Comparison of ENCODE assay signal across 20 cellular contexts in genomic region chrX:108299704-108300103, GRCh38.
A peak's percentile ranks its signal among the peaks of the same experiment; 100 is the strongest.
DNase-seq lines count a peak whose midpoint lies in the region; ATAC-seq, FAIRE-seq and TF ChIP-seq lines count a peak whose summit lies in the region.
"Had no signal": no experiment of that assay in that cellular context is flagged by ENCODE, and none has a peak within 500 bp of the region (broad histone marks: within the 10 kb centered on the region; RNA-seq: fewer than 3 reads in every experiment).

No MANE protein-coding gene starts in this region.

- no peak for TF ChIP-seq POLR2A in GM12892 (IDR thresholded peaks at IDR 0.05; ENCODE audit: low read depth, low read length)

- H3K27me3 Mint-ChIP-seq in nephron progenitor cell (ENCODE audit: low read depth, poor library complexity) = no peaks in the 10 kb centered on the region
- H3K27me3 Mint-ChIP-seq: CD4-positive, alpha-beta T cell had no signal

- no peaks in the 10 kb centered on the region for H3K9me3 ChIP-seq in RWPE2 (ENCODE audit: severe bottlenecking)
- H3K9me3 ChIP-seq: adrenal gland, neutrophil had no signal

- H3K36me3 Mint-ChIP-seq in nephron progenitor cell (ENCODE audit: low read depth) = no peaks in the 10 kb centered on the region

- TF ChIP-seq CTCF in RWPE2 (IDR thresholded peaks at IDR 0.05; ENCODE audit: poor library complexity, severe bottlenecking) (no peak), nephron progenitor cell (IDR thresholded peaks at IDR 0.05) (no peak), foreskin fibroblast (IDR thresholded peaks at IDR 0.05; ENCODE audit: low read depth, low read length) (no peak)

- H3K4me1 ChIP-seq in RWPE2 (ENCODE audit: insufficient read depth, poor library complexity, severe bottlenecking) = peaks cover 17% of the 10 kb centered on the region
- H3K4me1 ChIP-seq: adrenal gland had no signal

- H3K4me3 Mint-ChIP-seq in nephron progenitor cell = no peak overlapping the region
- H3K4me3 Mint-ChIP-seq: CD4-positive, alpha-beta T cell had no signal

- no peaks in the 10 kb centered on the region for H3K27me3 ChIP-seq in RWPE2 (ENCODE audit: insufficient read depth, poor library complexity, severe bottlenecking)
- H3K27me3 ChIP-seq: neutrophil had no signal

- H3K36me3 ChIP-seq in RWPE2 (ENCODE audit: low read depth) = no peaks in the 10 kb centered on the region
- H3K36me3 ChIP-seq: adrenal gland, neutrophil had no signal

- H3K4me3 ChIP-seq in RWPE2 (ENCODE audit: severe bottlenecking) (no peak overlapping the region), foreskin fibroblast (ENCODE audit: low read depth in 1 of 2, low read length in 2 of 2) (no peak overlapping the region)
- H3K4me3 ChIP-seq: adrenal gland, dorsolateral prefrontal cortex had no signal

- intact Hi-C loops in left ventricle myocardium superior (cut with micrococcal nuclease) = no loop called here

- DNase-seq in RWPE2 (ENCODE audit: low spot score) (no peak), nephron progenitor cell (no peak), GM12892 (ENCODE audit: insufficient read length) (no peak), foreskin fibroblast (no peak), left ventricle myocardium superior (no peak)
- DNase-seq: activated CD4-positive, alpha-beta T cell treated with anti-CD3 and anti-CD28 coated beads for 48 hours; adrenal gland; CD4-positive, alpha-beta T cell; dorsolateral prefrontal cortex; NCI-H1417 treated with DMSO at 0.1 percent for 48 hours; NCI-H524 treated with DMSO at 0.1 percent for 48 hours; retina; SHP77 treated with DMSO at 0.1 percent for 48 hours; stimulated activated CD4-positive, alpha-beta T cell treated with anti-CD3 and anti-CD28 coated beads, Interleukin-12 subunit alpha, Interleukin-12 subunit beta, amount 100 ng/mL, for 4 hours; stimulated activated CD8-positive, alpha-beta memory T cell treated with anti-CD3 and anti-CD28 coated beads, Interleukin-4, amount 100 ng/mL, for 48 hours; T-helper 1 cell had no signal

- no peak for FAIRE-seq in GM12892 (lab: Jason Lieb, UNC)

- H3K27ac Mint-ChIP-seq in nephron progenitor cell = peak overlapping the region; percentile 99
- H3K27ac Mint-ChIP-seq: CD4-positive, alpha-beta T cell had no signal

- ATAC-seq in GM18868 (IDR thresholded peaks at IDR 0.05; ENCODE audit: unreplicated experiment) (peak; percentile 7), HG02678 (IDR thresholded peaks at IDR 0.05; ENCODE audit: unreplicated experiment) (peak; percentile 14), RWPE2 (ENCODE audit: low read depth) (peak; percentile 35; the same call in 1 of the 3 replicates), GM18519 (IDR thresholded peaks at IDR 0.05; ENCODE audit: low FRiP score, unreplicated experiment) (no peak), left ventricle myocardium superior (no peak)

- peak overlapping the region; percentile 71 for H3K27ac ChIP-seq in RWPE2 (ENCODE audit: poor library complexity, severe bottlenecking)
- H3K27ac ChIP-seq: adrenal gland, dorsolateral prefrontal cortex, neutrophil had no signal

- no peaks in the 10 kb centered on the region for H3K9me3 Mint-ChIP-seq in nephron progenitor cell
- H3K9me3 Mint-ChIP-seq: CD4-positive, alpha-beta T cell had no signal

- H3K4me1 Mint-ChIP-seq in nephron progenitor cell = peaks cover 37% of the 10 kb centered on the region

Comparison
In these comparisons a context has a peak if more than half of its experiments do, and no peak if none do; other contexts are left out.
1. ATAC-seq: peak in GM18868 (single experiment), HG02678 (single experiment) and RWPE2 (single experiment); none in GM18519 (single experiment) and left ventricle myocardium superior (single experiment).